ENCODE assay signal across 7 cellular contexts in genomic region chr6:21409231-21409630, GRCh38.
"Had no signal": no experiment of that assay in that cellular context is flagged by ENCODE, and none has a peak within 500 bp of the region (broad histone marks: within the 10 kb centered on the region; RNA-seq: fewer than 3 reads in every experiment).

No MANE protein-coding gene starts in this region.

- ATAC-seq: HepG2, K562 had no signal

- H3K27ac ChIP-seq: HL-60 had no signal

- H3K4me3 ChIP-seq: K562 had no signal

- DNase-seq: IMR-90, KBM-7, KG1 had no signal

- H3K4me3 Mint-ChIP-seq: IgD-negative memory B cell had no signal

- H3K4me1 Mint-ChIP-seq: IgD-negative memory B cell had no signal

- H3K27ac Mint-ChIP-seq: IgD-negative memory B cell had no signal
